ENCODE assay signal across 9 cellular contexts in genomic region chr2:176134978-176135575, GRCh38. TPM values are rescaled to one million over a fixed set of nuclear protein-coding genes. Genes with fewer than 3 reads are reported as not detected.
A peak's percentile ranks its signal among the peaks of the same experiment; 100 is the strongest.
DNase-seq lines count a peak whose midpoint lies in the region; ATAC-seq, FAIRE-seq and TF ChIP-seq lines count a peak whose summit lies in the region.
"Had no signal": no experiment of that assay in that cellular context is flagged by ENCODE, and none has a peak within 500 bp of the region (broad histone marks: within the 10 kb centered on the region; RNA-seq: fewer than 3 reads in every experiment).

No MANE protein-coding gene starts in this region.

- H3K9me3 ChIP-seq in suprapubic skin, result no peaks in the 10 kb centered on the region

- no peak for ATAC-seq in GM18498 (IDR thresholded peaks at IDR 0.05; ENCODE audit: unreplicated experiment)

- peaks cover 99% of the 10 kb centered on the region for H3K27me3 ChIP-seq in suprapubic skin

- H3K27ac ChIP-seq in suprapubic skin, result peak overlapping the region; percentile 87

- in situ Hi-C loops in GM13977 (cut with MboI; ENCODE audit: low pct_unique_long_range_greater_than_20kb, low sequenced_read_pairs, unreplicated experiment), result loop anchor here (5.0 kb wide), 1 partner anchor 502 kb away; no protein-coding TSS in a partner anchor

- TF ChIP-seq EP300 in suprapubic skin (IDR thresholded peaks at IDR 0.05), result no peak

- peaks cover 58% of the 10 kb centered on the region for H3K4me1 ChIP-seq in suprapubic skin

- H3K36me3 ChIP-seq in suprapubic skin, result no peaks in the 10 kb centered on the region

- H3K4me3 ChIP-seq in fibroblast of villous mesenchyme (ENCODE audit: low read depth, low read length) (no peak overlapping the region), suprapubic skin (peak overlapping the region; percentile 61)

- TF ChIP-seq CTCF in fibroblast of villous mesenchyme (IDR thresholded peaks at IDR 0.05; ENCODE audit: insufficient read depth, low read depth, low read length) (no peak), suprapubic skin (IDR thresholded peaks at IDR 0.05) (no peak), GM13977 (IDR thresholded peaks at IDR 0.05; ENCODE audit: extremely low read depth, insufficient read depth, missing control alignments) (no peak)

- no peak for FAIRE-seq in RCC 7860 (lab: Jason Lieb, UNC)

- DNase-seq in NCI-H2171 treated with DMSO at 0.1 percent for 48 hours (lab: John Stamatoyannopoulos, UW) (peak; percentile 29), NCI-H2171 (lab: John Stamatoyannopoulos, UW) (no peak), RCC 7860 (ENCODE audit: low spot score) (peak; percentile 44), fibroblast of villous mesenchyme (ENCODE audit: low read depth) (peak; percentile 57), suprapubic skin (ENCODE audit: low spot score in 2 of 2) (no peak), SIG-M5 treated with dmso at 0.1 percent for 504 hours (lab: John Stamatoyannopoulos, UW; ENCODE audit: unreplicated experiment) (no peak), GM13977 (ENCODE audit: low spot score) (no peak)

- WGBS in suprapubic skin, result 53% methylated on average over 3 of the region's 3 CpGs

- no peak for TF ChIP-seq POLR2A in suprapubic skin (IDR thresholded peaks at IDR 0.05)

RNA-seq across cellular contexts. Expression of gene HOXD8, which starts 5.6 kb away (rescaled TPM):
- total RNA-seq in fibroblast of villous mesenchyme (11.9 and 15.5 TPM in 2 replicates), suprapubic skin (1 to 10 TPM; 1.4 to 6.0 (median 2.6) TPM)
- total RNA-seq: T-helper 2 cell treated with Interferon-gamma antibody and Interleukin-4, amounts not matched to agents 100 ng/mL and 5 ng/mL, for 36 hours had no signal

RNA-seq across cellular contexts. Expression of gene HOXD9, which starts 12.6 kb away (rescaled TPM):
- total RNA-seq in fibroblast of villous mesenchyme (10.6 and 11.2 TPM in 2 replicates), suprapubic skin (1 to 10 TPM in 2 of 4 donors, under 1 TPM in 1, not detected in 1; 0.26 to 3.1 (median 2.6) TPM)
- total RNA-seq: T-helper 2 cell treated with Interferon-gamma antibody and Interleukin-4, amounts not matched to agents 100 ng/mL and 5 ng/mL, for 36 hours had no signal

RNA-seq across cellular contexts. Expression of gene HOXD4, which starts 16.3 kb away (rescaled TPM):
- total RNA-seq in fibroblast of villous mesenchyme, result 5.5 and 7.8 TPM in 2 replicates
- 1 to 10 TPM in 2 of 4 donors, not detected in 2; 1.9 to 3.1 TPM for total RNA-seq in suprapubic skin
- total RNA-seq: T-helper 2 cell treated with Interferon-gamma antibody and Interleukin-4, amounts not matched to agents 100 ng/mL and 5 ng/mL, for 36 hours had no signal

RNA-seq across cellular contexts. Expression of gene HOXD10, which starts 18.5 kb away (rescaled TPM):
- 39.9 and 58.7 TPM in 2 replicates for total RNA-seq in fibroblast of villous mesenchyme
- under 1 TPM in 2 of 4 donors, not detected in 2; 0.56 to 0.59 TPM for total RNA-seq in suprapubic skin
- total RNA-seq: T-helper 2 cell treated with Interferon-gamma antibody and Interleukin-4, amounts not matched to agents 100 ng/mL and 5 ng/mL, for 36 hours had no signal

RNA-seq across cellular contexts. Expression of gene HOXD3, which starts 22.0 kb away (rescaled TPM):
- total RNA-seq in fibroblast of villous mesenchyme (14.5 and 21.6 TPM in 2 replicates), suprapubic skin (1 to 10 TPM in 2 of 4 donors, under 1 TPM in 2; 0.49 to 3.5 (median 1.5) TPM)
- total RNA-seq: T-helper 2 cell treated with Interferon-gamma antibody and Interleukin-4, amounts not matched to agents 100 ng/mL and 5 ng/mL, for 36 hours had no signal

Comparison
In these comparisons a context has a peak if more than half of its experiments do, and no peak if none do; other contexts are left out.
1. DNase-seq: peak in NCI-H2171 treated with DMSO at 0.1 percent for 48 hours (single experiment), RCC 7860 (single experiment) and fibroblast of villous mesenchyme (single experiment); none in NCI-H2171 (single experiment), suprapubic skin (0 of 2), SIG-M5 treated with dmso at 0.1 percent for 504 hours (single experiment) and GM13977 (single experiment).